16 cellular contexts compared by ENCODE assay signal in genomic region chr14:79254069-79254775, GRCh38.
DNase-seq lines count a peak whose midpoint lies in the region; ATAC-seq and FAIRE-seq lines count a peak whose summit lies in the region.
"Had no signal": no experiment of that assay in that cellular context is flagged by ENCODE, and none has a peak within 500 bp of the region (broad histone marks: within the 10 kb centered on the region; RNA-seq: fewer than 3 reads in every experiment).

No MANE protein-coding gene starts in this region.

- DNase-seq in HS-5 (ENCODE audit: low read depth) (peak; percentile 15), astrocyte of the hippocampus (ENCODE audit: low read depth, low spot score) (peak; percentile 75), hepatic stellate cell (ENCODE audit: low spot score) (peak; percentile 64), urothelium cell line (ENCODE audit: low spot score) (peak; percentile 33), HK-2 (ENCODE audit: unreplicated experiment) (no peak)
- no peak for DNase-seq in stimulated activated CD4-positive, alpha-beta T cell treated with anti-CD3 and anti-CD28 coated beads, Interleukin-4, amount 100 ng/mL, for 4 hours
- DNase-seq: activated naive CD4-positive, alpha-beta T cell treated with Interleukin-2 at 50 U/mL for 16 hours; left cardiac atrium; MV-4-11; NCI-H1930; RPMI8226; thyroid gland had no signal

- no peak for ATAC-seq in GM18858 (IDR thresholded peaks at IDR 0.05; ENCODE audit: unreplicated experiment)
- ATAC-seq in HG03469 (IDR thresholded peaks at IDR 0.05; ENCODE audit: unreplicated experiment), result no peak
- ATAC-seq: HCT116; left cardiac atrium; stimulated activated memory B cell treated with anti-CD40 and anti-IgM and Interleukin-4, amounts not matched to agents 10 μg/mL and 1 μg/mL and 100 μg/mL, for 72 hours had no signal

- no peak for FAIRE-seq in urothelium cell line (lab: Jason Lieb, UNC)

Comparison
In these comparisons a context has a peak if more than half of its experiments do, and no peak if none do; other contexts are left out.
1. DNase-seq: peak in HS-5 (single experiment), astrocyte of the hippocampus (single experiment), hepatic stellate cell (single experiment) and urothelium cell line (single experiment); none in HK-2 (single experiment) and stimulated activated CD4-positive, alpha-beta T cell treated with anti-CD3 and anti-CD28 coated beads, Interleukin-4, amount 100 ng/mL, for 4 hours (0 of 2).